ENCODE assay signal across 22 cellular contexts in genomic region chr5:79694183-79694582, GRCh38.
"Had no signal": no experiment of that assay in that cellular context is flagged by ENCODE, and none has a peak within 500 bp of the region (broad histone marks: within the 10 kb centered on the region; RNA-seq: fewer than 3 reads in every experiment).

No MANE protein-coding gene starts in this region.

- H3K27ac ChIP-seq: brain microvascular endothelial cell, neutrophil, suprapubic skin, tibial nerve had no signal

- H3K9me3 Mint-ChIP-seq: activated CD4-positive, alpha-beta memory T cell treated with anti-CD3 and anti-CD28 coated beads, Interleukin-2, amount 10 ng/mL, durations not matched to agents 7 days and 5 days; activated CD4-positive, alpha-beta T cell treated with anti-CD3 and anti-CD28 coated beads, Interleukin-2, amount 10 ng/mL, durations not matched to agents 7 days and 5 days; activated T-cell treated with anti-CD3 and anti-CD28 coated beads, Interleukin-2, amount 50 U/mL, for 24 hours had no signal

- DNase-seq: activated CD4-positive, alpha-beta memory T cell treated with anti-CD3 and anti-CD28 coated beads, Interleukin-2, amount 10 ng/mL, durations not matched to agents 7 days and 5 days; activated CD4-positive, alpha-beta T cell treated with anti-CD3 and anti-CD28 coated beads for 1 hour; activated CD4-positive, alpha-beta T cell treated with anti-CD3 and anti-CD28 coated beads, Interleukin-2, amount 10 ng/mL, durations not matched to agents 7 days and 5 days; activated CD8-positive, alpha-beta memory T cell treated with anti-CD3 and anti-CD28 coated beads, Interleukin-2, amount 50 U/mL, for 48 hours; activated gamma-delta T cell; activated naive CD4-positive, alpha-beta T cell treated with anti-CD3 and anti-CD28 coated beads, Interleukin-2, amount 50 U/mL, for 16 hours; activated T-cell treated with anti-CD3 and anti-CD28 coated beads, Interleukin-2, amount 50 U/mL, for 24 hours; amniotic stem cell; central memory CD4-positive, alpha-beta T cell; head of caudate nucleus; mammary epithelial cell; nephron progenitor cell; retina; stimulated activated CD4-positive, alpha-beta T cell treated with anti-CD3 and anti-CD28 coated beads, Interleukin-15, amount 100 ng/mL, for 24 hours; stimulated activated CD4-positive, alpha-beta T cell treated with anti-CD3 and anti-CD28 coated beads, Interleukin-2, amount 100 ng/mL, for 24 hours; stimulated activated naive CD4-positive, alpha-beta T cell; T-helper 2 cell had no signal

- H3K27ac Mint-ChIP-seq: activated CD4-positive, alpha-beta memory T cell treated with anti-CD3 and anti-CD28 coated beads, Interleukin-2, amount 10 ng/mL, durations not matched to agents 7 days and 5 days; activated CD4-positive, alpha-beta T cell treated with anti-CD3 and anti-CD28 coated beads, Interleukin-2, amount 10 ng/mL, durations not matched to agents 7 days and 5 days; activated T-cell treated with anti-CD3 and anti-CD28 coated beads, Interleukin-2, amount 50 U/mL, for 24 hours; progenitor cell of endocrine pancreas had no signal

- H3K4me3 ChIP-seq: suprapubic skin, tibial nerve had no signal

- H3K4me3 Mint-ChIP-seq: activated CD4-positive, alpha-beta memory T cell treated with anti-CD3 and anti-CD28 coated beads, Interleukin-2, amount 10 ng/mL, durations not matched to agents 7 days and 5 days; activated CD4-positive, alpha-beta T cell treated with anti-CD3 and anti-CD28 coated beads, Interleukin-2, amount 10 ng/mL, durations not matched to agents 7 days and 5 days; activated T-cell treated with anti-CD3 and anti-CD28 coated beads, Interleukin-2, amount 50 U/mL, for 24 hours had no signal

- H3K36me3 ChIP-seq: brain microvascular endothelial cell, suprapubic skin, tibial nerve had no signal

- H3K9me3 ChIP-seq: neutrophil, suprapubic skin, tibial nerve had no signal

- H3K27me3 ChIP-seq: brain microvascular endothelial cell, neutrophil, suprapubic skin, tibial nerve had no signal

- H3K27me3 Mint-ChIP-seq: activated CD4-positive, alpha-beta T cell treated with anti-CD3 and anti-CD28 coated beads, Interleukin-2, amount 10 ng/mL, durations not matched to agents 7 days and 5 days; activated T-cell treated with anti-CD3 and anti-CD28 coated beads, Interleukin-2, amount 50 U/mL, for 24 hours had no signal
